ENCODE assay signal across 8 cellular contexts in the genomic region with DNA sequence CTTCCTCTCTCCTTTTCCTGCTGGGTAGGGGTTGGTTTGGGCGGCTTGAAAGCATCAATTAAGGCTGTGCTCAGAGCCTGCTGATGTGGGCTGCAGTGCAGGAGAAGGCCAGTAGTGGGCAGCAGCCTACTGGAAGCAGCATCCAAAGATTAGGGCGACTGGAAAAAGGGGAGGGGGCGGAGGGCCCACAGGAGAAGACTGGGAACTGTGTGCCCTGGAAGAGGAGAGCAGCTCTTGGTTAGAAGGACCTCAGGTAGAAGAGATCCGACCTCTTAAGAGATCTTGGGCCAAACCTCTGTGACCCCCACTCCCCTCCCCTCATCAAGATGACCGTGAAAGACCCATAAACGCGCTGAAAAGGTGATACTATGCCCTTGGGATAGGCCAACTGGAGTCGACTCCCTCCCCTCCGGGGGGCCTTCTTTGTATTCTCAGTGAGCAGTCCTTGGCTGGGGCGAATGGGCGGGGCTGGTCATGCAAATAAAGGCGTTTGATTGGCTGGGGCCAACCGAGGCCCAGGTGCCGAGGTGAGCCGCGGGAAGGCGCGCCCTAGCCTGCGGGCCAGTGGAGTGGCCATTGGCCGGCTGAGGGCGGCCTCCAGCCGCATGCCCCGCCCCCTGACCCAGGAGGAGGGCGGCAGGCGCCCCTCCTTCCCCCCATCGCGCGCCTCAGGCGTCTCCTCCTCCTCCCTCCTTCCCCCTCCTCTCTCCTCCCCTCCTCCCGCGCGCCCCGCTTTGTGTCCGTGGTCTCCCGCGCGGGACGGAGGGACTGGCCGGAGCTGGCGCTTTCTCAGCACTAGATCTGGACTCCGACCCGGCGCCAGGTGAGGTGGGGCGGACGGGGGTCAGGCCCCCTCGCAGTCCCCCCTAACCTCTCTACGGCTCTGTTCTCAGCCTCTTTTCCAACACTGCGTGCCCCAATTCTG. TPM values are rescaled to one million over a fixed set of nuclear protein-coding genes. Genes with fewer than 3 reads are reported as not detected.
DNase-seq lines count a peak whose midpoint lies in the region; ATAC-seq, FAIRE-seq and TF ChIP-seq lines count a peak whose summit lies in the region.

No MANE protein-coding gene starts in this region.

- peaks cover 27% of the 10 kb centered on the region for H3K4me1 Mint-ChIP-seq in chondrocyte (ENCODE audit: low read depth)

- no peak for TF ChIP-seq POLR2A in H54 (IDR thresholded peaks at IDR 0.05; ENCODE audit: low read depth, low read length)

- no peaks in the 10 kb centered on the region for H3K9me3 Mint-ChIP-seq in chondrocyte (ENCODE audit: low read depth)

- peak overlapping the region; percentile 39 for H3K27ac Mint-ChIP-seq in chondrocyte (ENCODE audit: unreplicated experiment)

- peak overlapping the region; percentile 61 for H3K4me3 ChIP-seq in WI38 (ENCODE audit: low read depth, low read length)

- H3K4me3 Mint-ChIP-seq in chondrocyte (ENCODE audit: unreplicated experiment) = peak overlapping the region; percentile 62

- in situ Hi-C loops in GM13977 (cut with MboI; ENCODE audit: low pct_unique_long_range_greater_than_20kb, low sequenced_read_pairs, unreplicated experiment) = no loop called here

- no peak for FAIRE-seq in H54 (lab: Jason Lieb, UNC)

- peak; percentile 73 for DNase-seq in GM13977 (ENCODE audit: low spot score)
- peak; percentile 95 for DNase-seq in NCI-H2081 (lab: John Stamatoyannopoulos, UW)
- no peak for DNase-seq in chondrocyte (ENCODE audit: low spot score)
- peak; percentile 49 for DNase-seq in left lobe of liver (ENCODE audit: low spot score)
- DNase-seq in stimulated activated CD8-positive, alpha-beta memory T cell treated with anti-CD3 and anti-CD28 coated beads, Interleukin-2, amount 100 ng/mL, for 48 hours (ENCODE audit: low read depth in 2 of 2) = peak; percentile 42 to 50
- DNase-seq in H54 (ENCODE audit: insufficient read length, low spot score) = no peak

- no peaks in the 10 kb centered on the region for H3K27me3 Mint-ChIP-seq in chondrocyte (ENCODE audit: low read depth)

- no peaks in the 10 kb centered on the region for H3K36me3 Mint-ChIP-seq in chondrocyte (ENCODE audit: low read depth)

- TF ChIP-seq CTCF in GM13977 (IDR thresholded peaks at IDR 0.05; ENCODE audit: extremely low read depth, insufficient read depth, missing control alignments) (peak; percentile 85), WI38 (IDR thresholded peaks at IDR 0.05; ENCODE audit: low read depth, low read length) (peak; percentile 89), chondrocyte (IDR thresholded peaks at IDR 0.05) (peak; percentile 84)

- ATAC-seq in HG02870 (IDR thresholded peaks at IDR 0.05; ENCODE audit: unreplicated experiment) (peak; percentile 36), left lobe of liver (peak; percentile 66)

RNA-seq across cellular contexts. Expression of gene DLG3, which starts 10.1 kb away (rescaled TPM):
- 9.9 to 13.1 TPM (median 11.5 TPM) in 3 replicates for total RNA-seq in chondrocyte
- total RNA-seq in left lobe of liver = 1.6 TPM

RNA-seq across cellular contexts. Expression of gene GDPD2, which starts 31.6 kb away (rescaled TPM):
- not detected in 3 replicates for total RNA-seq in chondrocyte
- not detected for total RNA-seq in left lobe of liver

Comparison
In these comparisons a context has a peak if more than half of its experiments do, and no peak if none do; other contexts are left out.
1. DNase-seq: peak in GM13977 (single experiment), NCI-H2081 (2 of 2), left lobe of liver (single experiment) and stimulated activated CD8-positive, alpha-beta memory T cell treated with anti-CD3 and anti-CD28 coated beads, Interleukin-2, amount 100 ng/mL, for 48 hours (2 of 2); none in chondrocyte (single experiment) and H54 (single experiment).
2. Peak in every context shown above with its lines, with median percentiles within 50 percentile points of each other: CTCF ChIP-seq.